In genomic region chr1:22709891-22710687, GRCh38 we compare ENCODE assay signal across 8 cellular contexts. TPM values are rescaled to one million over a fixed set of nuclear protein-coding genes. Genes with fewer than 3 reads are reported as not detected.
A peak's percentile ranks its signal among the peaks of the same experiment; 100 is the strongest.
DNase-seq lines count a peak whose midpoint lies in the region; ATAC-seq and TF ChIP-seq lines count a peak whose summit lies in the region.

No MANE protein-coding gene starts in this region.

- TF ChIP-seq POLR2A in breast epithelium (IDR thresholded peaks at IDR 0.05) = no peak

- CTCF ChIA-PET in HEK293T (lab: Yijun Ruan, JAX) = interaction anchor here (0.8 kb wide), 1 partner anchor 247 kb away, joined by 3 read pairs; no protein-coding TSS in a partner anchor

- H3K36me3 ChIP-seq in BE2C = no peaks in the 10 kb centered on the region
- no peaks in the 10 kb centered on the region for H3K36me3 ChIP-seq in breast epithelium

- no peaks in the 10 kb centered on the region for H3K27me3 ChIP-seq in BE2C
- H3K27me3 ChIP-seq in breast epithelium = peaks cover 4 to 11% of the 10 kb centered on the region in 2 donors

- POLR2A ChIA-PET in HEK293T (lab: Yijun Ruan, JAX) = no interaction called here

- H3K9me3 ChIP-seq in BE2C (no peaks in the 10 kb centered on the region), breast epithelium (no peaks in the 10 kb centered on the region)

- DNase-seq in BE2C (peak; percentile 65), HEK293T (ENCODE audit: extremely low spot score) (peak; percentile 74), RPMI7951 (ENCODE audit: low read depth) (peak; percentile 52), breast epithelium (ENCODE audit: low spot score in 2 of 2) (no peak), iris pigment epithelial cell (ENCODE audit: low read depth) (peak; percentile 68), SHP77 (lab: John Stamatoyannopoulos, UW) (no peak)
- DNase-seq in stimulated activated CD4-positive, alpha-beta T cell treated with anti-CD3 and anti-CD28 coated beads, Interleukin-2, amount 100 ng/mL, for 24 hours = peak; percentile 39 to 47

- H3K4me1 ChIP-seq in BE2C (no peaks in the 10 kb centered on the region; the same call in 1 of the 2 replicates), breast epithelium (peaks cover 0 to 7% of the 10 kb centered on the region in 2 donors)

- TF ChIP-seq CTCF in BE2C (IDR thresholded peaks at IDR 0.05; ENCODE audit: low read depth, low read length) (no peak), breast epithelium (IDR thresholded peaks at IDR 0.05) (no peak)

- intact Hi-C loops in breast epithelium (cut with DNase I; ENCODE audit: low total_unique reads) = loop anchor here (10.0 kb wide), 1 partner anchor 185 kb away; no protein-coding TSS in a partner anchor

- peak overlapping the region; percentile 45 for H3K4me3 ChIP-seq in BE2C (ENCODE audit: low read depth, low read length)
- H3K4me3 ChIP-seq in breast epithelium = peak overlapping the region; percentile 22 to 73 (median 51)

- ATAC-seq in GM19395 (IDR thresholded peaks at IDR 0.05; ENCODE audit: unreplicated experiment) = no peak

- H3K27ac ChIP-seq in breast epithelium = peak overlapping the region in 1 of 2 donors; percentile 32

TF ChIP-seq in HEK293T, 16 proteins besides CTCF, POLR2A, EP300 and RAD21:
- TF ChIP-seq ZNF384 (IDR thresholded peaks at IDR 0.05) = no peak
- TF ChIP-seq LEF1 (IDR thresholded peaks at IDR 0.05; ENCODE audit: borderline replicate concordance) = no peak
- TF ChIP-seq ARNT (IDR thresholded peaks at IDR 0.05) = no peak
- TF ChIP-seq FOXA1 (IDR thresholded peaks at IDR 0.05) = no peak
- no peak for TF ChIP-seq ELF4 (IDR thresholded peaks at IDR 0.05)
- TF ChIP-seq L3MBTL2 (conservative IDR thresholded peaks at IDR 0.05) = no peak
- no peak for TF ChIP-seq CTBP1 (IDR thresholded peaks at IDR 0.05; ENCODE audit: borderline replicate concordance)
- no peak for TF ChIP-seq NFRKB (IDR thresholded peaks at IDR 0.05)
- TF ChIP-seq SUZ12 (IDR thresholded peaks at IDR 0.05) = no peak
- no peak for TF ChIP-seq HDGF (IDR thresholded peaks at IDR 0.05; ENCODE audit: borderline replicate concordance)
- no peak for TF ChIP-seq BHLHE40 (IDR thresholded peaks at IDR 0.05; ENCODE audit: borderline replicate concordance)
- no peak for TF ChIP-seq FOXK2 (IDR thresholded peaks at IDR 0.05)
- TF ChIP-seq FOXM1 (IDR thresholded peaks at IDR 0.05; ENCODE audit: borderline replicate concordance) = no peak
- no peak for TF ChIP-seq TARDBP (IDR thresholded peaks at IDR 0.05)
- no peak for TF ChIP-seq PKNOX1 (IDR thresholded peaks at IDR 0.05)
- no peak for TF ChIP-seq SP1 (IDR thresholded peaks at IDR 0.05)

RNA-seq across cellular contexts. Expression of gene EPHB2, which starts 0.6 kb away (rescaled TPM):
- 4.6 TPM for polyA plus RNA-seq in BE2C (2012; ENCODE audit: insufficient read depth, insufficient read length, low read depth)
- total RNA-seq in RPMI7951 (2014; rRNA removed; shearing (Covaris generic)) = 1.4 and 2.3 TPM in 2 replicates
- total RNA-seq in breast epithelium = 1 to 10 TPM; 1.3 to 4.6 (median 1.5) TPM

RNA-seq across cellular contexts. Expression of gene C1QB, which starts 57.1 kb away (rescaled TPM):
- polyA plus RNA-seq in BE2C (2012; ENCODE audit: insufficient read depth, insufficient read length, low read depth) = not detected
- not detected in 2 replicates for total RNA-seq in RPMI7951 (2014; rRNA removed; shearing (Covaris generic))
- total RNA-seq in breast epithelium = 100 to 1,000 TPM; 172 to 706 (median 330) TPM

Comparison
In these comparisons a context has a peak if more than half of its experiments do, and no peak if none do; other contexts are left out.
1. DNase-seq: peak in BE2C (single experiment), HEK293T (single experiment), RPMI7951 (single experiment), iris pigment epithelial cell (single experiment) and stimulated activated CD4-positive, alpha-beta T cell treated with anti-CD3 and anti-CD28 coated beads, Interleukin-2, amount 100 ng/mL, for 24 hours (2 of 2); none in breast epithelium (0 of 2) and SHP77 (0 of 2).
2. RNA of gene C1QB, which starts 57.1 kb away (total RNA-seq): 172 to 706 TPM in breast epithelium; not detected in RPMI7951; every median in the first group is over 100 times any median in the second.